ENCODE assay signal across 8 cellular contexts in genomic region chr14:35339761-35340406, GRCh38. TPM values are rescaled to one million over a fixed set of nuclear protein-coding genes. Genes with fewer than 3 reads are reported as not detected.
DNase-seq lines count a peak whose midpoint lies in the region; ATAC-seq and TF ChIP-seq lines count a peak whose summit lies in the region.

No MANE protein-coding gene starts in this region.

- TF ChIP-seq CTCF in left ventricle myocardium inferior (IDR thresholded peaks at IDR 0.05; ENCODE audit: borderline replicate concordance) (no peak), OCI-LY7 (conservative IDR thresholded peaks at IDR 0.05; ENCODE audit: low read length) (no peak), right lobe of liver (IDR thresholded peaks at IDR 0.05) (no peak), vagina (IDR thresholded peaks at IDR 0.05) (no peak)

- H3K79me2 ChIP-seq in OCI-LY7 (ENCODE audit: insufficient read depth, low read depth, low read length), result no peaks in the 10 kb centered on the region

- CTCF ChIA-PET in OCI-LY7 (lab: Charles Lee; ENCODE audit: unreplicated experiment), result interaction anchor here (1.2 to 1.7 kb wide), 2 partner anchors 12 to 58 kb away, joined by 4 to 8 read pairs; no protein-coding TSS in a partner anchor

- peak overlapping the region; percentile 44 for H3K4me2 ChIP-seq in OCI-LY7 (ENCODE audit: low read length)

- intact Hi-C loops in left ventricle myocardium inferior (cut with micrococcal nuclease), result loop anchor here (10.0 kb wide), 1 partner anchor 65 kb away; the partner anchor contains the start of gene NFKBIA
- intact Hi-C loops in cardiac septum (cut with DNase I), result loop anchor here (2.0 to 5.0 kb wide), 2 partner anchors 25 to 47 kb away; no protein-coding TSS in a partner anchor
- intact Hi-C loops in OCI-LY7 (cut with micrococcal nuclease; ENCODE audit: unreplicated experiment), result no loop called here
- intact Hi-C loops in right lobe of liver (cut with DNase I), result loop anchor here (5.0 kb wide), 1 partner anchor 62 kb away; the partner anchor contains the start of gene NFKBIA (in 2 of the 2)
- intact Hi-C loops in vagina (cut with DNase I), result no loop called here

- no peaks in the 10 kb centered on the region for H3K9me2 ChIP-seq in OCI-LY7 (ENCODE audit: insufficient read depth, low read length)

- H3K27me3 ChIP-seq in left ventricle myocardium inferior (ENCODE audit: low read depth) (no peaks in the 10 kb centered on the region), right lobe of liver (no peaks in the 10 kb centered on the region), vagina (no peaks in the 10 kb centered on the region)

- POLR2A ChIA-PET in OCI-LY7 (lab: Charles Lee), result interaction anchor here (0.6 to 2.0 kb wide), 12 partner anchors 11 to 120 kb away, joined by 3 to 7 read pairs (median 4); partner anchors contain the start of gene PSMA6

- WGBS in right lobe of liver (ENCODE audit: insufficient coverage, low coverage, low lambda C conversion rate, missing lambda C conversion rate), result 46% methylated on average over 5 of the region's 12 CpGs

- ATAC-seq in right lobe of liver, result no peak

- TF ChIP-seq POLR2A in right lobe of liver (IDR thresholded peaks at IDR 0.05) (no peak), vagina (IDR thresholded peaks at IDR 0.05) (no peak)

- H3K9me3 ChIP-seq in left ventricle myocardium inferior (replicated peaks) (no peaks in the 10 kb centered on the region), OCI-LY7 (ENCODE audit: low read length) (no peaks in the 10 kb centered on the region), right lobe of liver (no peaks in the 10 kb centered on the region), vagina (no peaks in the 10 kb centered on the region)

- H4K20me1 ChIP-seq in OCI-LY7 (ENCODE audit: insufficient read depth, low read length), result no peaks in the 10 kb centered on the region

- no peak for DNase-seq in left ventricle myocardium inferior
- DNase-seq in cardiac septum (ENCODE audit: low spot score), result no peak
- DNase-seq in OCI-LY7 (ENCODE audit: low spot score), result peak; percentile 58
- peak in 2 of 3 donors; percentile 56 to 68 for DNase-seq in right lobe of liver
- no peak for DNase-seq in vagina (ENCODE audit: extremely low spot score in 2 of 2)
- no peak for DNase-seq in cerebellar cortex (ENCODE audit: low spot score)
- no peak for DNase-seq in RKO (ENCODE audit: low spot score)
- DNase-seq in dermis blood vessel endothelial cell, result no peak

- BruUV-seq in OCI-LY7 (replicated peaks; lab: Mats Ljungman, UMichigan), result no TSS peak

- H3K4me3 ChIP-seq in left ventricle myocardium inferior, result no peak overlapping the region
- H3K4me3 ChIP-seq in OCI-LY7 (ENCODE audit: low read depth, low read length, poor library complexity, severe bottlenecking), result no peak overlapping the region
- H3K4me3 ChIP-seq in right lobe of liver, result no peak overlapping the region
- no peak overlapping the region for H3K4me3 ChIP-seq in vagina

- H3K4me1 ChIP-seq in left ventricle myocardium inferior (peaks cover 80% of the 10 kb centered on the region), OCI-LY7 (ENCODE audit: insufficient read depth, low read length, poor library complexity, severe bottlenecking) (peaks cover 12% of the 10 kb centered on the region), right lobe of liver (peaks cover 2 to 82% (median 44%) of the 10 kb centered on the region in 4 donors), vagina (peaks cover 88% of the 10 kb centered on the region)

- no peaks in the 10 kb centered on the region for H3K36me3 ChIP-seq in left ventricle myocardium inferior
- no peaks in the 10 kb centered on the region for H3K36me3 ChIP-seq in OCI-LY7 (ENCODE audit: insufficient read depth, low read length)
- no peaks in the 10 kb centered on the region for H3K36me3 ChIP-seq in right lobe of liver
- H3K36me3 ChIP-seq in vagina, result no peaks in the 10 kb centered on the region

- peak overlapping the region; percentile 96 for H3K27ac ChIP-seq in left ventricle myocardium inferior (replicated peaks)
- no peak overlapping the region for H3K27ac ChIP-seq in OCI-LY7 (ENCODE audit: low read depth, low read length, poor library complexity, severe bottlenecking)
- H3K27ac ChIP-seq in right lobe of liver, result peak overlapping the region; percentile 38 to 98 (median 96)
- peak overlapping the region; percentile 91 for H3K27ac ChIP-seq in vagina

- peak overlapping the region; percentile 70 for H2AFZ ChIP-seq in OCI-LY7 (ENCODE audit: low read length)

RNA-seq across cellular contexts. Expression of gene PSMA6, which starts 47.7 kb away (rescaled TPM):
- total RNA-seq in left ventricle myocardium inferior (179 TPM), cardiac septum (125 TPM), OCI-LY7 (2022) (249 and 267 TPM in 2 replicates), right lobe of liver (100 to 1,000 TPM in 1 of 6 experiments, 10 to 100 TPM in 5; 66.9 to 122 (median 81.1) TPM), vagina (76.9 TPM), dermis blood vessel endothelial cell (203 and 270 TPM in 2 replicates)
- total RNA-seq in OCI-LY7 (2014; rRNA removed; shearing (Covaris generic)), result 208 and 216 TPM in 2 replicates

Comparison
In these comparisons a context has a peak if more than half of its experiments do, and no peak if none do; other contexts are left out.
1. DNase-seq: peak in OCI-LY7 (single experiment) and right lobe of liver (2 of 3); none in left ventricle myocardium inferior (single experiment), cardiac septum (single experiment), vagina (0 of 2), cerebellar cortex (single experiment), RKO (single experiment) and dermis blood vessel endothelial cell (single experiment).
2. intact Hi-C loops: an anchor here in left ventricle myocardium inferior (10.0 kb wide), cardiac septum (2.0 to 5.0 kb wide) and right lobe of liver (5.0 kb wide); none called in OCI-LY7 and vagina.